Comparison of ENCODE assay signal across 8 cellular contexts in the genomic region with DNA sequence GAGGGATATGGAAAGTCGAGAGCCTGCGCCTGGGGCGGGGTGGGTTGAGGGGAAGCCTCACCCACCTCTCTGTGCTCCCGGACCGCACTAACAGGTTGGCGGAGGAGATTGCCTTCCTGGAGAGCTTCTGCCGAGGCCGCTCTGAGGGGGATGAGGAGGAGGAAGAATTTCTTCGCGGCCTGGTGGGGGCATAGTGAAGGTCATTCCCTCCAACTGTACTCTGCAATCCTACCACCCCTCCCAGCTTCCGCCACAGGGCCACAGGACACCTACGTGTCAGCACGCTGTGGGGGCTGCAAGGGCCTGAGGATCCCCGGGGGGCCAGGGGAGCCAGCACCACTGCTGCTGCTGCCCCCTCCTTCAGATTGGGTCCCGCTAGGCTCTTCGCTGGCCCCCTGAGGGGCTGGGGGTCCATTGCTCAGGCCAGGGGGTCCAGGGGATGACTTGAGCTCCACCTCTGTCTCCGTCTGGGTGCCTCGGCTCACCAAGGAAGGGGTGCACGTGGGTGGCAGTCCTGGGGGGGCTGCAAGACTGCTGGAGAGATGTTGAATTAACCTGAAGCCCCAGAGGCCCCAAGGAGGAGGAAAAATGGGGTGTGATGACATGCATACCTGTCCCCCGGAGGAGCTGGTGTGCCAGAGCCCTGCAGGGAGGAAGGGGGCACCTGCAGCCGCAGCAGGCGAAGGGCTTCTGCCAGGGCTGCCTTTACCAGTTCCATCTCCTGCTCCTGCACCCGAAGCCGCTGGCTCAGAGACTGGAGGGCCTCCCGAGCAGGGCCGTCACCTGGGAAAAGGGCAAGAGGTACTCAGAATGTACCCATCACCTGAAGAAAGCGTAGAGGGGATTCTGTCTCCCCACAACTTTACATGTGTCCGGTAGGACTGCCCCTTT. TPM values are rescaled to one million over a fixed set of nuclear protein-coding genes. Genes with fewer than 3 reads are reported as not detected.
DNase-seq lines count a peak whose midpoint lies in the region; ATAC-seq and TF ChIP-seq lines count a peak whose summit lies in the region.

No MANE protein-coding gene starts in this region.

- H3F3A ChIP-seq in PC-3 (ENCODE audit: low read length, unreplicated experiment): peaks cover 7% of the 10 kb centered on the region

- POLR2A ChIA-PET in CD8-positive, alpha-beta memory T cell (lab: Charles Lee): interaction anchor here (0.6 to 5.4 kb wide), 8 partner anchors 9 to 270 kb away, joined by 3 to 32 read pairs (median 5); partner anchors contain the start of genes B3GAT3, C11orf98, CSKMT and GANAB
- POLR2A ChIA-PET in PC-3 (lab: Charles Lee; ENCODE audit: unreplicated experiment): no interaction called here

- H3K9ac ChIP-seq in PC-3 (ENCODE audit: low read length) (peak overlapping the region; percentile 63), parathyroid adenoma (no peak overlapping the region)

- H3K9me3 ChIP-seq in CD8-positive, alpha-beta memory T cell (ENCODE audit: low read length): no peaks in the 10 kb centered on the region
- H3K9me3 ChIP-seq in PC-3 (ENCODE audit: low read length) (no peaks in the 10 kb centered on the region), parathyroid adenoma (ENCODE audit: control insufficient read depth, low read length) (no peaks in the 10 kb centered on the region)

- H3K4me3 ChIP-seq in CD8-positive, alpha-beta memory T cell (ENCODE audit: low read length): peak overlapping the region; percentile 76
- peak overlapping the region; percentile 81 for H3K4me3 ChIP-seq in PC-3 (ENCODE audit: low read length)
- H3K4me3 ChIP-seq in epithelial cell of esophagus (ENCODE audit: low read length): peak overlapping the region; percentile 81
- peak overlapping the region; percentile 63 for H3K4me3 ChIP-seq in parathyroid adenoma (ENCODE audit: low read depth, low read length)

- CTCF ChIA-PET in CD8-positive, alpha-beta memory T cell (lab: Charles Lee): interaction anchor here (0.5 to 3.8 kb wide), 14 partner anchors 9 to 237 kb away, joined by 3 to 15 read pairs (median 4); partner anchors contain the start of genes B3GAT3, C11orf98, CSKMT and INTS5
- CTCF ChIA-PET in PC-3 (lab: Charles Lee): interaction anchor here (0.5 to 1.3 kb wide), 8 partner anchors 10 to 70 kb away, joined by 3 to 9 read pairs (median 6); partner anchors contain the start of genes B3GAT3, C11orf98 and CSKMT

- H3K4me3 Mint-ChIP-seq in CD8-positive, alpha-beta memory T cell: peak overlapping the region; percentile 89 to 99 (median 95)

- H3K9me2 ChIP-seq in PC-3 (replicated peaks; ENCODE audit: low read length): no peaks in the 10 kb centered on the region

- no peaks in the 10 kb centered on the region for H3K9me3 Mint-ChIP-seq in CD8-positive, alpha-beta memory T cell

- H2AFZ ChIP-seq in PC-3 (ENCODE audit: low read length): peak overlapping the region; percentile 89
- H2AFZ ChIP-seq in parathyroid adenoma: peak overlapping the region; percentile 73

- peak overlapping the region; percentile 83 for H3K27ac ChIP-seq in CD8-positive, alpha-beta memory T cell (ENCODE audit: low read depth, low read length)
- H3K27ac ChIP-seq in PC-3 (ENCODE audit: low read length): no peak overlapping the region
- H3K27ac ChIP-seq in parathyroid adenoma: peak overlapping the region; percentile 83

- ATAC-seq in PC-3 (no peak), GM19452 (IDR thresholded peaks at IDR 0.05; ENCODE audit: unreplicated experiment) (no peak), GM18517 (IDR thresholded peaks at IDR 0.05; ENCODE audit: unreplicated experiment) (no peak)

- no peaks in the 10 kb centered on the region for H4K20me1 ChIP-seq in PC-3 (ENCODE audit: low read length)

- DNase-seq in CD8-positive, alpha-beta memory T cell: no peak
- DNase-seq in PC-3 (no peak), epithelial cell of esophagus (ENCODE audit: low read depth) (no peak), NCI-H345 (lab: John Stamatoyannopoulos, UW) (no peak), NCI-H1048 (lab: John Stamatoyannopoulos, UW) (no peak)

- peaks cover 31% of the 10 kb centered on the region for H3K36me3 ChIP-seq in CD8-positive, alpha-beta memory T cell (ENCODE audit: insufficient read depth, low read length)
- no peaks in the 10 kb centered on the region for H3K36me3 ChIP-seq in PC-3 (ENCODE audit: low read depth, low read length)
- H3K36me3 ChIP-seq in parathyroid adenoma (ENCODE audit: control insufficient read depth, insufficient read depth, low read length): no peaks in the 10 kb centered on the region

- H3K36me3 Mint-ChIP-seq in CD8-positive, alpha-beta memory T cell: peaks cover 0 to 60% (median 7%) of the 10 kb centered on the region in 3 donors

- H3K4me1 ChIP-seq in CD8-positive, alpha-beta memory T cell (ENCODE audit: insufficient read depth, low read length): peaks cover 30% of the 10 kb centered on the region
- peaks cover 29% of the 10 kb centered on the region for H3K4me1 ChIP-seq in PC-3 (ENCODE audit: insufficient read depth, low read length)
- no peaks in the 10 kb centered on the region for H3K4me1 ChIP-seq in parathyroid adenoma

- no peaks in the 10 kb centered on the region for H3K27me3 Mint-ChIP-seq in CD8-positive, alpha-beta memory T cell

- peaks cover 39 to 69% (median 44%) of the 10 kb centered on the region in 3 donors for H3K4me1 Mint-ChIP-seq in CD8-positive, alpha-beta memory T cell

- H3K27ac Mint-ChIP-seq in CD8-positive, alpha-beta memory T cell: peak overlapping the region; percentile 92 to 99 (median 97)

- H3K79me2 ChIP-seq in PC-3 (ENCODE audit: low read length): peaks cover 12% of the 10 kb centered on the region; the same call in 1 of the 2 replicates
- H3K79me2 ChIP-seq in parathyroid adenoma: no peaks in the 10 kb centered on the region

- peak overlapping the region; percentile 97 for H3K4me2 ChIP-seq in PC-3 (ENCODE audit: low read length)
- H3K4me2 ChIP-seq in parathyroid adenoma (ENCODE audit: low read length): peak overlapping the region; percentile 73

- intact Hi-C loops in PC-3 (cut with micrococcal nuclease): loop anchor here (1.0 to 5.0 kb wide), 2 partner anchors 20 to 36 kb away; partner anchors contain the start of genes GANAB and TUT1

- TF ChIP-seq CTCF in PC-3 (conservative IDR thresholded peaks at IDR 0.05; ENCODE audit: low read depth, low read length) (no peak), epithelial cell of esophagus (IDR thresholded peaks at IDR 0.05; ENCODE audit: insufficient read depth, low read depth, low read length, missing control alignments) (no peak), parathyroid adenoma (IDR thresholded peaks at IDR 0.05) (no peak)

- BruUV-seq in PC-3 (replicated peaks; lab: Mats Ljungman, UMichigan): no TSS peak

- H3K27me3 ChIP-seq in CD8-positive, alpha-beta memory T cell (ENCODE audit: insufficient read depth, low read length, poor library complexity, severe bottlenecking): no peaks in the 10 kb centered on the region
- H3K27me3 ChIP-seq in PC-3 (ENCODE audit: low read length) (no peaks in the 10 kb centered on the region), parathyroid adenoma (ENCODE audit: control insufficient read depth, insufficient read depth, low read length) (no peaks in the 10 kb centered on the region)

RNA-seq across cellular contexts. Expression of gene EML3, which starts 1.5 kb away (rescaled TPM):
- total RNA-seq in CD8-positive, alpha-beta memory T cell: 100 to 1,000 TPM; 133 to 134 TPM
- polyA plus RNA-seq in CD8-positive, alpha-beta memory T cell: 22.9 TPM
- 32.8 and 50.6 TPM in 2 replicates for total RNA-seq in PC-3 (2014; rRNA removed)

RNA-seq across cellular contexts. Expression of gene ROM1, which starts 2.0 kb away (rescaled TPM):
- total RNA-seq in CD8-positive, alpha-beta memory T cell: 1 to 10 TPM; 4.9 to 5.3 TPM
- polyA plus RNA-seq in CD8-positive, alpha-beta memory T cell: 1.7 TPM
- total RNA-seq in PC-3 (2014; rRNA removed): 5.8 and 13.9 TPM in 2 replicates

RNA-seq across cellular contexts. Expression of gene MTA2, which starts 9.4 kb away (rescaled TPM):
- 100 to 1,000 TPM; 248 to 263 TPM for total RNA-seq in CD8-positive, alpha-beta memory T cell
- 37.4 TPM for polyA plus RNA-seq in CD8-positive, alpha-beta memory T cell
- 193 and 259 TPM in 2 replicates for total RNA-seq in PC-3 (2014; rRNA removed)

RNA-seq across cellular contexts. Expression of gene B3GAT3, which starts 10.7 kb away (rescaled TPM):
- total RNA-seq in CD8-positive, alpha-beta memory T cell: 10 to 100 TPM; 67.4 to 68.2 TPM
- polyA plus RNA-seq in CD8-positive, alpha-beta memory T cell: 48.9 TPM
- total RNA-seq in PC-3 (2014; rRNA removed): 65.8 and 76.3 TPM in 2 replicates

RNA-seq across cellular contexts. Expression of gene TUT1, which starts 19.7 kb away (rescaled TPM):
- 10 to 100 TPM; 30.8 to 32.7 TPM for total RNA-seq in CD8-positive, alpha-beta memory T cell
- 13.7 TPM for polyA plus RNA-seq in CD8-positive, alpha-beta memory T cell
- 17.8 and 20.6 TPM in 2 replicates for total RNA-seq in PC-3 (2014; rRNA removed)
